ENCODE assay signal across 1 cellular context in the genomic region with DNA sequence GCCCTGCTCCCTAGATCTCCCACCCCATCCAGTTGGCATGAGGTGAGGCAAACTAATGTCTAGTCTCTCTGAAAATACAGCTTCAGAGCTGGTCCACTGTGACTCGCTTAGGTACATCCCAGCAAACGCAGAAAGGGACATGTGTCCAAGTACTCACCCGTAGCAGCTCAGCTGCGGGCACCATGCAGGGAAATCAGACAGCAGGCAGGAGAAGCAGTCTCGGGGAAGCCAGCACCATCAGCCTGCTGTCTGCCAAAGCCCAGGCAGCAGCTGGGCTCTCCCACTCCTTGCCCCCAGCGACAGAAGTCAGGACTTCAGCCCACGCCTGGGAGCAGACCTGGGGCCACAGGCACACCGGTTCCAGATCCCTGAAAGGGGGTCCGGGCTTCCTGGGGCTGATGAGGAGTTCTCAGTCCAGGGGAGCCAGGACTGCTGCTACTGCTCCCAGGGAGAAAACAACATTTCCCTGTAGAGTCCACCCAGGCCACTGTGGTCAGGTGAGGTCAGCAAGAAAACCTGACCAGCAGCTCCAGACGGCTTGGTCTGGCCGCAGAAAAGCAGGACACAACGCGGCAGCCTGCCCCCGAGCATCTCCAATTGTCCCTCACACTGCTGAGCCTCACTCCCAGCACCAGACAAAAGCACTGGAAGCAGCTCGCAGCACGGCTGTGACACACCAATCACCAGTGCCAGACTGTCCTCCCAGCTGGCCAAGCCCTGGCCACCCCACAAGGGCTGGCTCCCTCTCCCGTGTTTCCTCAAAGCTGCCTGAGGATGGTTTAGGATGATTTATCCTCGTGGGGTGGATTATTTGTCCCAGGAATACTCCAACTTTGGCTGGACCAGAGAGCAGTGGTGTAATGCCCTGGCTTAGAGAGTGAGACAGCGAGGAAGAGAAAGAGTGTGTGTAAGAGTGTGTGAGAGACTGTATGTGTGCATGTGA.
TF ChIP-seq lines count a peak whose summit lies in the region.

No MANE protein-coding gene starts in this region.

TF ChIP-seq in HepG2, 621 proteins besides CTCF, POLR2A, EP300 and RAD21:
- TF ChIP-seq ZNF703 (CRISPR knock-in tag; IDR thresholded peaks at IDR 0.05; ENCODE audit: borderline replicate concordance) (no peak), ZNF570 (CRISPR knock-in tag; IDR thresholded peaks at IDR 0.05; ENCODE audit: borderline replicate concordance) (no peak), NCOR1 (IDR thresholded peaks at IDR 0.05; ENCODE audit: borderline replicate concordance, low read length) (no peak), NFYC (CRISPR knock-in tag; IDR thresholded peaks at IDR 0.05) (no peak), MXD4 (CRISPR knock-in tag; IDR thresholded peaks at IDR 0.05) (no peak), POLR2AphosphoS5 (IDR thresholded peaks at IDR 0.05; ENCODE audit: low read depth, low read length) (no peak), ZBTB42 (CRISPR knock-in tag; IDR thresholded peaks at IDR 0.05) (no peak), ZNF678 (CRISPR knock-in tag; IDR thresholded peaks at IDR 0.05) (no peak), ESRRA (CRISPR knock-in tag; IDR thresholded peaks at IDR 0.05; ENCODE audit: low read depth) (no peak), CEBPG (CRISPR knock-in tag; IDR thresholded peaks at IDR 0.05) (no peak), SRY (CRISPR knock-in tag; IDR thresholded peaks at IDR 0.05) (no peak)
- TF ChIP-seq, protein P1, sequence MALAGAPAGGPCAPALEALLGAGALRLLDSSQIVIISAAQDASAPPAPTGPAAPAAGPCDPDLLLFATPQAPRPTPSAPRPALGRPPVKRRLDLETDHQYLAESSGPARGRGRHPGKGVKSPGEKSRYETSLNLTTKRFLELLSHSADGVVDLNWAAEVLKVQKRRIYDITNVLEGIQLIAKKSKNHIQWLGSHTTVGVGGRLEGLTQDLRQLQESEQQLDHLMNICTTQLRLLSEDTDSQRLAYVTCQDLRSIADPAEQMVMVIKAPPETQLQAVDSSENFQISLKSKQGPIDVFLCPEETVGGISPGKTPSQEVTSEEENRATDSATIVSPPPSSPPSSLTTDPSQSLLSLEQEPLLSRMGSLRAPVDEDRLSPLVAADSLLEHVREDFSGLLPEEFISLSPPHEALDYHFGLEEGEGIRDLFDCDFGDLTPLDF (CRISPR knock-in tag; IDR thresholded peaks at IDR 0.05): no peak
- TF ChIP-seq, protein P2, sequence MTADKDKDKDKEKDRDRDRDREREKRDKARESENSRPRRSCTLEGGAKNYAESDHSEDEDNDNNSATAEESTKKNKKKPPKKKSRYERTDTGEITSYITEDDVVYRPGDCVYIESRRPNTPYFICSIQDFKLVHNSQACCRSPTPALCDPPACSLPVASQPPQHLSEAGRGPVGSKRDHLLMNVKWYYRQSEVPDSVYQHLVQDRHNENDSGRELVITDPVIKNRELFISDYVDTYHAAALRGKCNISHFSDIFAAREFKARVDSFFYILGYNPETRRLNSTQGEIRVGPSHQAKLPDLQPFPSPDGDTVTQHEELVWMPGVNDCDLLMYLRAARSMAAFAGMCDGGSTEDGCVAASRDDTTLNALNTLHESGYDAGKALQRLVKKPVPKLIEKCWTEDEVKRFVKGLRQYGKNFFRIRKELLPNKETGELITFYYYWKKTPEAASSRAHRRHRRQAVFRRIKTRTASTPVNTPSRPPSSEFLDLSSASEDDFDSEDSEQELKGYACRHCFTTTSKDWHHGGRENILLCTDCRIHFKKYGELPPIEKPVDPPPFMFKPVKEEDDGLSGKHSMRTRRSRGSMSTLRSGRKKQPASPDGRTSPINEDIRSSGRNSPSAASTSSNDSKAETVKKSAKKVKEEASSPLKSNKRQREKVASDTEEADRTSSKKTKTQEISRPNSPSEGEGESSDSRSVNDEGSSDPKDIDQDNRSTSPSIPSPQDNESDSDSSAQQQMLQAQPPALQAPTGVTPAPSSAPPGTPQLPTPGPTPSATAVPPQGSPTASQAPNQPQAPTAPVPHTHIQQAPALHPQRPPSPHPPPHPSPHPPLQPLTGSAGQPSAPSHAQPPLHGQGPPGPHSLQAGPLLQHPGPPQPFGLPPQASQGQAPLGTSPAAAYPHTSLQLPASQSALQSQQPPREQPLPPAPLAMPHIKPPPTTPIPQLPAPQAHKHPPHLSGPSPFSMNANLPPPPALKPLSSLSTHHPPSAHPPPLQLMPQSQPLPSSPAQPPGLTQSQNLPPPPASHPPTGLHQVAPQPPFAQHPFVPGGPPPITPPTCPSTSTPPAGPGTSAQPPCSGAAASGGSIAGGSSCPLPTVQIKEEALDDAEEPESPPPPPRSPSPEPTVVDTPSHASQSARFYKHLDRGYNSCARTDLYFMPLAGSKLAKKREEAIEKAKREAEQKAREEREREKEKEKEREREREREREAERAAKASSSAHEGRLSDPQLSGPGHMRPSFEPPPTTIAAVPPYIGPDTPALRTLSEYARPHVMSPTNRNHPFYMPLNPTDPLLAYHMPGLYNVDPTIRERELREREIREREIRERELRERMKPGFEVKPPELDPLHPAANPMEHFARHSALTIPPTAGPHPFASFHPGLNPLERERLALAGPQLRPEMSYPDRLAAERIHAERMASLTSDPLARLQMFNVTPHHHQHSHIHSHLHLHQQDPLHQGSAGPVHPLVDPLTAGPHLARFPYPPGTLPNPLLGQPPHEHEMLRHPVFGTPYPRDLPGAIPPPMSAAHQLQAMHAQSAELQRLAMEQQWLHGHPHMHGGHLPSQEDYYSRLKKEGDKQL (CRISPR knock-in tag; IDR thresholded peaks at IDR 0.05; ENCODE audit: low read depth): no peak
- TF ChIP-seq, protein P3, sequence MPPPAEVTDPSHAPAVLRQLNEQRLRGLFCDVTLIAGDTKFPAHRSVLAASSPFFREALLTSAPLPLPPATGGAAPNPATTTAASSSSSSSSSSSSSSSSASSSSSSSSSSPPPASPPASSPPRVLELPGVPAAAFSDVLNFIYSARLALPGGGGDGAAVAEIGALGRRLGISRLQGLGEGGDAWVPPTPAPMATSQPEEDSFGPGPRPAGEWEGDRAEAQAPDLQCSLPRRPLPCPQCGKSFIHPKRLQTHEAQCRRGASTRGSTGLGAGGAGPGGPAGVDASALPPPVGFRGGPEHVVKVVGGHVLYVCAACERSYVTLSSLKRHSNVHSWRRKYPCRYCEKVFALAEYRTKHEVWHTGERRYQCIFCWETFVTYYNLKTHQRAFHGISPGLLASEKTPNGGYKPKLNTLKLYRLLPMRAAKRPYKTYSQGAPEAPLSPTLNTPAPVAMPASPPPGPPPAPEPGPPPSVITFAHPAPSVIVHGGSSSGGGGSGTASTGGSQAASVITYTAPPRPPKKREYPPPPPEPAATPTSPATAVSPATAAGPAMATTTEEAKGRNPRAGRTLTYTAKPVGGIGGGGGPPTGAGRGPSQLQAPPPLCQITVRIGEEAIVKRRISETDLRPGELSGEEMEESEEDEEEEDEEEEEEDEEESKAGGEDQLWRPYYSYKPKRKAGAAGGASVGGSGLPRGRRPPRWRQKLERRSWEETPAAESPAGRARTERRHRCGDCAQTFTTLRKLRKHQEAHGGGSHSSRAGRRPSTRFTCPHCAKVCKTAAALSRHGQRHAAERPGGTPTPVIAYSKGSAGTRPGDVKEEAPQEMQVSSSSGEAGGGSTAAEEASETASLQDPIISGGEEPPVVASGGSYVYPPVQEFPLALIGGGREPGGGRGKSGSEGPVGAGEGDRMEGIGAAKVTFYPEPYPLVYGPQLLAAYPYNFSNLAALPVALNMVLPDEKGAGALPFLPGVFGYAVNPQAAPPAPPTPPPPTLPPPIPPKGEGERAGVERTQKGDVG (CRISPR knock-in tag; IDR thresholded peaks at IDR 0.05; ENCODE audit: borderline replicate concordance): no peak
- TF ChIP-seq, protein P4, sequence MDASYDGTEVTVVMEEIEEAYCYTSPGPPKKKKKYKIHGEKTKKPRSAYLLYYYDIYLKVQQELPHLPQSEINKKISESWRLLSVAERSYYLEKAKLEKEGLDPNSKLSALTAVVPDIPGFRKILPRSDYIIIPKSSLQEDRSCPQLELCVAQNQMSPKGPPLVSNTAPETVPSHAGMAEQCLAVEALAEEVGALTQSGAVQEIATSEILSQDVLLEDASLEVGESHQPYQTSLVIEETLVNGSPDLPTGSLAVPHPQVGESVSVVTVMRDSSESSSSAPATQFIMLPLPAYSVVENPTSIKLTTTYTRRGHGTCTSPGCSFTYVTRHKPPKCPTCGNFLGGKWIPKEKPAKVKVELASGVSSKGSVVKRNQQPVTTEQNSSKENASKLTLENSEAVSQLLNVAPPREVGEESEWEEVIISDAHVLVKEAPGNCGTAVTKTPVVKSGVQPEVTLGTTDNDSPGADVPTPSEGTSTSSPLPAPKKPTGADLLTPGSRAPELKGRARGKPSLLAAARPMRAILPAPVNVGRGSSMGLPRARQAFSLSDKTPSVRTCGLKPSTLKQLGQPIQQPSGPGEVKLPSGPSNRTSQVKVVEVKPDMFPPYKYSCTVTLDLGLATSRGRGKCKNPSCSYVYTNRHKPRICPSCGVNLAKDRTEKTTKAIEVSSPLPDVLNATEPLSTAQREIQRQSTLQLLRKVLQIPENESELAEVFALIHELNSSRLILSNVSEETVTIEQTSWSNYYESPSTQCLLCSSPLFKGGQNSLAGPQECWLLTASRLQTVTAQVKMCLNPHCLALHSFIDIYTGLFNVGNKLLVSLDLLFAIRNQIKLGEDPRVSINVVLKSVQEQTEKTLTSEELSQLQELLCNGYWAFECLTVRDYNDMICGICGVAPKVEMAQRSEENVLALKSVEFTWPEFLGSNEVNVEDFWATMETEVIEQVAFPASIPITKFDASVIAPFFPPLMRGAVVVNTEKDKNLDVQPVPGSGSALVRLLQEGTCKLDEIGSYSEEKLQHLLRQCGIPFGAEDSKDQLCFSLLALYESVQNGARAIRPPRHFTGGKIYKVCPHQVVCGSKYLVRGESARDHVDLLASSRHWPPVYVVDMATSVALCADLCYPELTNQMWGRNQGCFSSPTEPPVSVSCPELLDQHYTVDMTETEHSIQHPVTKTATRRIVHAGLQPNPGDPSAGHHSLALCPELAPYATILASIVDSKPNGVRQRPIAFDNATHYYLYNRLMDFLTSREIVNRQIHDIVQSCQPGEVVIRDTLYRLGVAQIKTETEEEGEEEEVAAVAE (CRISPR knock-in tag; IDR thresholded peaks at IDR 0.05; ENCODE audit: borderline replicate concordance): no peak
- TF ChIP-seq, protein P5, sequence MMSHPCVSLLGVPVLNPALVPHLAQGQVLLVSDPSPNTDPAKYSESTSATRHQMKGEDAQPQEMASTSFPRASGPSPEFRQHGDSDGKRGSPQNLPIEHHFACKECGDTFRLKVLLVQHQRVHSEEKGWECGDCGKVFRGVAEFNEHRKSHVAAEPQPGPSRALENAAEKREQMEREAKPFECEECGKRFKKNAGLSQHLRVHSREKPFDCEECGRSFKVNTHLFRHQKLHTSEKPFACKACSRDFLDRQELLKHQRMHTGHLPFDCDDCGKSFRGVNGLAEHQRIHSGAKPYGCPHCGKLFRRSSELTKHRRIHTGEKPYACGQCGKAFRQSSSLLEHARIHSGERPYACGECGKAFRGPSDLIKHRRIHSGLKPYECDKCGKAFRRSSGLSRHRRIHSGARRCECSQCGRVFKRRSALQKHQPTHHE (CRISPR knock-in tag; IDR thresholded peaks at IDR 0.05; ENCODE audit: borderline replicate concordance): no peak
- TF ChIP-seq, protein P6, sequence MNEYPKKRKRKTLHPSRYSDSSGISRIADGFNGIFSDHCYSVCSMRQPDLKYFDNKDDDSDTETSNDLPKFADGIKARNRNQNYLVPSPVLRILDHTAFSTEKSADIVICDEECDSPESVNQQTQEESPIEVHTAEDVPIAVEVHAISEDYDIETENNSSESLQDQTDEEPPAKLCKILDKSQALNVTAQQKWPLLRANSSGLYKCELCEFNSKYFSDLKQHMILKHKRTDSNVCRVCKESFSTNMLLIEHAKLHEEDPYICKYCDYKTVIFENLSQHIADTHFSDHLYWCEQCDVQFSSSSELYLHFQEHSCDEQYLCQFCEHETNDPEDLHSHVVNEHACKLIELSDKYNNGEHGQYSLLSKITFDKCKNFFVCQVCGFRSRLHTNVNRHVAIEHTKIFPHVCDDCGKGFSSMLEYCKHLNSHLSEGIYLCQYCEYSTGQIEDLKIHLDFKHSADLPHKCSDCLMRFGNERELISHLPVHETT (CRISPR knock-in tag; conservative IDR thresholded peaks at IDR 0.05): no peak
